1 cellular context compared by ENCODE assay signal in genomic region chr1:38858833-38859560, GRCh38.
TF ChIP-seq lines count a peak whose summit lies in the region.

No MANE protein-coding gene starts in this region.

TF ChIP-seq in HepG2, 621 proteins besides CTCF, POLR2A, EP300 and RAD21 (continued from another document and continues in another):
- no peak for TF ChIP-seq ATF1 (CRISPR knock-in tag; IDR thresholded peaks at IDR 0.05)
- TF ChIP-seq ZNF264 (CRISPR knock-in tag; IDR thresholded peaks at IDR 0.05), result no peak
- no peak for TF ChIP-seq FOXA1 (IDR thresholded peaks at IDR 0.05)
- TF ChIP-seq FOXA1 (CRISPR knock-in tag; IDR thresholded peaks at IDR 0.05), result no peak
- no peak for TF ChIP-seq MEIS2 (CRISPR knock-in tag; IDR thresholded peaks at IDR 0.05)
- TF ChIP-seq BCLAF1 (IDR thresholded peaks at IDR 0.05), result no peak
- no peak for TF ChIP-seq KAT7 (CRISPR knock-in tag; IDR thresholded peaks at IDR 0.05; ENCODE audit: borderline replicate concordance)
- no peak for TF ChIP-seq NFYB (CRISPR knock-in tag; IDR thresholded peaks at IDR 0.05)
- TF ChIP-seq SP2 (CRISPR knock-in tag; IDR thresholded peaks at IDR 0.05), result no peak
- no peak for TF ChIP-seq TRIM24 (CRISPR knock-in tag; IDR thresholded peaks at IDR 0.05)
- TF ChIP-seq MLXIP (CRISPR knock-in tag; IDR thresholded peaks at IDR 0.05; ENCODE audit: borderline replicate concordance), result 0 out of 2 replicates have a peak, but pooled peaks have one; percentile 22
- no peak for TF ChIP-seq ZSCAN9 (CRISPR knock-in tag; IDR thresholded peaks at IDR 0.05; ENCODE audit: borderline replicate concordance)
- no peak for TF ChIP-seq MTA1 (CRISPR knock-in tag; IDR thresholded peaks at IDR 0.05; ENCODE audit: borderline replicate concordance)
- no peak for TF ChIP-seq EED (CRISPR knock-in tag; IDR thresholded peaks at IDR 0.05)
- TF ChIP-seq MAX (IDR thresholded peaks at IDR 0.05), result no peak
- TF ChIP-seq ZNF224 (CRISPR knock-in tag; IDR thresholded peaks at IDR 0.05), result no peak
- TF ChIP-seq ZNF710 (CRISPR knock-in tag; IDR thresholded peaks at IDR 0.05; ENCODE audit: borderline replicate concordance), result no peak
- no peak for TF ChIP-seq SMC3 (IDR thresholded peaks at IDR 0.05; ENCODE audit: low read length)
- TF ChIP-seq ZBTB43 (CRISPR knock-in tag; conservative IDR thresholded peaks at IDR 0.05), result no peak
- no peak for TF ChIP-seq FOXP4 (CRISPR knock-in tag; IDR thresholded peaks at IDR 0.05)
- TF ChIP-seq TAF15 (IDR thresholded peaks at IDR 0.05; ENCODE audit: low read depth, low read length, poor library complexity, severe bottlenecking), result no peak
- TF ChIP-seq ZBTB7A (CRISPR knock-in tag; IDR thresholded peaks at IDR 0.05), result no peak
- no peak for TF ChIP-seq ZNF720 (CRISPR knock-in tag; IDR thresholded peaks at IDR 0.05)
- TF ChIP-seq RFXAP (CRISPR knock-in tag; IDR thresholded peaks at IDR 0.05; ENCODE audit: borderline replicate concordance), result no peak
- no peak for TF ChIP-seq KLF16 (CRISPR knock-in tag; IDR thresholded peaks at IDR 0.05)
- TF ChIP-seq SPEN (CRISPR knock-in tag; IDR thresholded peaks at IDR 0.05; ENCODE audit: low read depth), result no peak
- no peak for TF ChIP-seq CSRNP2 (CRISPR knock-in tag; conservative IDR thresholded peaks at IDR 0.05; ENCODE audit: low read depth)
- no peak for TF ChIP-seq ZNF335 (CRISPR knock-in tag; IDR thresholded peaks at IDR 0.05)
- no peak for TF ChIP-seq ZNF18 (CRISPR knock-in tag; IDR thresholded peaks at IDR 0.05; ENCODE audit: insufficient replicate concordance)
- TF ChIP-seq GMEB1 (CRISPR knock-in tag; IDR thresholded peaks at IDR 0.05; ENCODE audit: borderline replicate concordance), result no peak
- no peak for TF ChIP-seq SAFB2 (CRISPR knock-in tag; IDR thresholded peaks at IDR 0.05; ENCODE audit: borderline replicate concordance, low read depth)
- TF ChIP-seq TEF (CRISPR knock-in tag; IDR thresholded peaks at IDR 0.05), result no peak
- TF ChIP-seq SIX4 (CRISPR knock-in tag; IDR thresholded peaks at IDR 0.05), result no peak
- no peak for TF ChIP-seq MYPOP (CRISPR knock-in tag; IDR thresholded peaks at IDR 0.05)
- TF ChIP-seq HMG20B (CRISPR knock-in tag; conservative IDR thresholded peaks at IDR 0.05), result no peak
- 0 out of 2 replicates have a peak, but pooled peaks have one; percentile 9 for TF ChIP-seq MED1 (CRISPR knock-in tag; IDR thresholded peaks at IDR 0.05)
- no peak for TF ChIP-seq MTF1 (CRISPR knock-in tag; IDR thresholded peaks at IDR 0.05)
- TF ChIP-seq ZNF446 (CRISPR knock-in tag; IDR thresholded peaks at IDR 0.05), result 0 out of 2 replicates have a peak, but pooled peaks have one; percentile 45
- TF ChIP-seq TFDP1 (CRISPR knock-in tag; IDR thresholded peaks at IDR 0.05; ENCODE audit: borderline replicate concordance), result no peak
- TF ChIP-seq E2F1 (CRISPR knock-in tag; IDR thresholded peaks at IDR 0.05), result no peak
- peak; percentile 32; the same call in 1 of the 2 replicates for TF ChIP-seq BORCS8-MEF2B (CRISPR knock-in tag; IDR thresholded peaks at IDR 0.05)
- no peak for TF ChIP-seq REL (CRISPR knock-in tag; conservative IDR thresholded peaks at IDR 0.05)
